ENCODE assay signal across 2 cellular contexts in the genomic region with DNA sequence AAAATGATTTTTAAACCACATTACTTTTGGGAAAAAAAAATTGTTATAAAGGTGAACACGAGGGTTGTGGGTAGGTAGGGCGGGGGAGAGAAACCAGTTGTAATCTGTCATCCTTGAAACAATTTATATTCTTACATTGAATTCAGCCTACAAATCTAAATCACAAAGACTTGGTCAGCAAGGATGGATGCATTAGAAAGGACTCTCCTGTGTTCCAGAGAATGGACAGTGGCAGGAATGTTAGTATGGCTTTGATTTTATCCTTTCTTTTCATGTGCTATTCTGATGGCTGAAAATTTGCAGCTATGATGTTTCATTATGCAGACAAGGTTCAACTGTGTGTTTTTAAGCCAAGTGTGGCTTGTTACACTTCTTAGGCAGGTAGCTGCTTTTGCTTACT.
TF ChIP-seq lines count a peak whose summit lies in the region.

No MANE protein-coding gene starts in this region.

TF ChIP-seq in H1, 55 proteins besides CTCF, POLR2A, EP300 and RAD21:
- TF ChIP-seq CBX8 (IDR thresholded peaks at IDR 0.05; ENCODE audit: borderline replicate concordance, low read depth, low read length): no peak
- TF ChIP-seq TEAD4 (IDR thresholded peaks at IDR 0.05; ENCODE audit: low read depth, low read length): peak; percentile 84; the same call in 1 of the 2 replicates
- no peak for TF ChIP-seq GABPA (IDR thresholded peaks at IDR 0.05; ENCODE audit: borderline replicate concordance, insufficient read depth, low read length)
- TF ChIP-seq CTBP2 (IDR thresholded peaks at IDR 0.05; ENCODE audit: borderline replicate concordance, insufficient read depth, insufficient read length, low read length): no peak
- no peak for TF ChIP-seq JUN (IDR thresholded peaks at IDR 0.05; ENCODE audit: low read depth, low read length)
- TF ChIP-seq TAF7 (optimal IDR thresholded peaks at IDR 0.05; ENCODE audit: borderline replicate concordance, low read depth, low read length): no peak
- TF ChIP-seq BCL11A (IDR thresholded peaks at IDR 0.05; ENCODE audit: low read depth in 2 of 2, low read length in 2 of 2): no peak
- TF ChIP-seq POU5F1 (IDR thresholded peaks at IDR 0.05; ENCODE audit: low read depth, low read length): peak; percentile 55; the same call in 1 of the 2 replicates
- no peak for TF ChIP-seq CHD2 (IDR thresholded peaks at IDR 0.05; ENCODE audit: low read length)
- TF ChIP-seq RFX5 (IDR thresholded peaks at IDR 0.05; ENCODE audit: borderline replicate concordance, low read depth, low read length): no peak
- no peak for TF ChIP-seq ASH2L (IDR thresholded peaks at IDR 0.05; ENCODE audit: low read length)
- no peak for TF ChIP-seq EGR1 (IDR thresholded peaks at IDR 0.05; ENCODE audit: borderline replicate concordance, low read depth, low read length)
- no peak for TF ChIP-seq KDM5A (IDR thresholded peaks at IDR 0.05; ENCODE audit: low read length)
- TF ChIP-seq, protein P1, sequence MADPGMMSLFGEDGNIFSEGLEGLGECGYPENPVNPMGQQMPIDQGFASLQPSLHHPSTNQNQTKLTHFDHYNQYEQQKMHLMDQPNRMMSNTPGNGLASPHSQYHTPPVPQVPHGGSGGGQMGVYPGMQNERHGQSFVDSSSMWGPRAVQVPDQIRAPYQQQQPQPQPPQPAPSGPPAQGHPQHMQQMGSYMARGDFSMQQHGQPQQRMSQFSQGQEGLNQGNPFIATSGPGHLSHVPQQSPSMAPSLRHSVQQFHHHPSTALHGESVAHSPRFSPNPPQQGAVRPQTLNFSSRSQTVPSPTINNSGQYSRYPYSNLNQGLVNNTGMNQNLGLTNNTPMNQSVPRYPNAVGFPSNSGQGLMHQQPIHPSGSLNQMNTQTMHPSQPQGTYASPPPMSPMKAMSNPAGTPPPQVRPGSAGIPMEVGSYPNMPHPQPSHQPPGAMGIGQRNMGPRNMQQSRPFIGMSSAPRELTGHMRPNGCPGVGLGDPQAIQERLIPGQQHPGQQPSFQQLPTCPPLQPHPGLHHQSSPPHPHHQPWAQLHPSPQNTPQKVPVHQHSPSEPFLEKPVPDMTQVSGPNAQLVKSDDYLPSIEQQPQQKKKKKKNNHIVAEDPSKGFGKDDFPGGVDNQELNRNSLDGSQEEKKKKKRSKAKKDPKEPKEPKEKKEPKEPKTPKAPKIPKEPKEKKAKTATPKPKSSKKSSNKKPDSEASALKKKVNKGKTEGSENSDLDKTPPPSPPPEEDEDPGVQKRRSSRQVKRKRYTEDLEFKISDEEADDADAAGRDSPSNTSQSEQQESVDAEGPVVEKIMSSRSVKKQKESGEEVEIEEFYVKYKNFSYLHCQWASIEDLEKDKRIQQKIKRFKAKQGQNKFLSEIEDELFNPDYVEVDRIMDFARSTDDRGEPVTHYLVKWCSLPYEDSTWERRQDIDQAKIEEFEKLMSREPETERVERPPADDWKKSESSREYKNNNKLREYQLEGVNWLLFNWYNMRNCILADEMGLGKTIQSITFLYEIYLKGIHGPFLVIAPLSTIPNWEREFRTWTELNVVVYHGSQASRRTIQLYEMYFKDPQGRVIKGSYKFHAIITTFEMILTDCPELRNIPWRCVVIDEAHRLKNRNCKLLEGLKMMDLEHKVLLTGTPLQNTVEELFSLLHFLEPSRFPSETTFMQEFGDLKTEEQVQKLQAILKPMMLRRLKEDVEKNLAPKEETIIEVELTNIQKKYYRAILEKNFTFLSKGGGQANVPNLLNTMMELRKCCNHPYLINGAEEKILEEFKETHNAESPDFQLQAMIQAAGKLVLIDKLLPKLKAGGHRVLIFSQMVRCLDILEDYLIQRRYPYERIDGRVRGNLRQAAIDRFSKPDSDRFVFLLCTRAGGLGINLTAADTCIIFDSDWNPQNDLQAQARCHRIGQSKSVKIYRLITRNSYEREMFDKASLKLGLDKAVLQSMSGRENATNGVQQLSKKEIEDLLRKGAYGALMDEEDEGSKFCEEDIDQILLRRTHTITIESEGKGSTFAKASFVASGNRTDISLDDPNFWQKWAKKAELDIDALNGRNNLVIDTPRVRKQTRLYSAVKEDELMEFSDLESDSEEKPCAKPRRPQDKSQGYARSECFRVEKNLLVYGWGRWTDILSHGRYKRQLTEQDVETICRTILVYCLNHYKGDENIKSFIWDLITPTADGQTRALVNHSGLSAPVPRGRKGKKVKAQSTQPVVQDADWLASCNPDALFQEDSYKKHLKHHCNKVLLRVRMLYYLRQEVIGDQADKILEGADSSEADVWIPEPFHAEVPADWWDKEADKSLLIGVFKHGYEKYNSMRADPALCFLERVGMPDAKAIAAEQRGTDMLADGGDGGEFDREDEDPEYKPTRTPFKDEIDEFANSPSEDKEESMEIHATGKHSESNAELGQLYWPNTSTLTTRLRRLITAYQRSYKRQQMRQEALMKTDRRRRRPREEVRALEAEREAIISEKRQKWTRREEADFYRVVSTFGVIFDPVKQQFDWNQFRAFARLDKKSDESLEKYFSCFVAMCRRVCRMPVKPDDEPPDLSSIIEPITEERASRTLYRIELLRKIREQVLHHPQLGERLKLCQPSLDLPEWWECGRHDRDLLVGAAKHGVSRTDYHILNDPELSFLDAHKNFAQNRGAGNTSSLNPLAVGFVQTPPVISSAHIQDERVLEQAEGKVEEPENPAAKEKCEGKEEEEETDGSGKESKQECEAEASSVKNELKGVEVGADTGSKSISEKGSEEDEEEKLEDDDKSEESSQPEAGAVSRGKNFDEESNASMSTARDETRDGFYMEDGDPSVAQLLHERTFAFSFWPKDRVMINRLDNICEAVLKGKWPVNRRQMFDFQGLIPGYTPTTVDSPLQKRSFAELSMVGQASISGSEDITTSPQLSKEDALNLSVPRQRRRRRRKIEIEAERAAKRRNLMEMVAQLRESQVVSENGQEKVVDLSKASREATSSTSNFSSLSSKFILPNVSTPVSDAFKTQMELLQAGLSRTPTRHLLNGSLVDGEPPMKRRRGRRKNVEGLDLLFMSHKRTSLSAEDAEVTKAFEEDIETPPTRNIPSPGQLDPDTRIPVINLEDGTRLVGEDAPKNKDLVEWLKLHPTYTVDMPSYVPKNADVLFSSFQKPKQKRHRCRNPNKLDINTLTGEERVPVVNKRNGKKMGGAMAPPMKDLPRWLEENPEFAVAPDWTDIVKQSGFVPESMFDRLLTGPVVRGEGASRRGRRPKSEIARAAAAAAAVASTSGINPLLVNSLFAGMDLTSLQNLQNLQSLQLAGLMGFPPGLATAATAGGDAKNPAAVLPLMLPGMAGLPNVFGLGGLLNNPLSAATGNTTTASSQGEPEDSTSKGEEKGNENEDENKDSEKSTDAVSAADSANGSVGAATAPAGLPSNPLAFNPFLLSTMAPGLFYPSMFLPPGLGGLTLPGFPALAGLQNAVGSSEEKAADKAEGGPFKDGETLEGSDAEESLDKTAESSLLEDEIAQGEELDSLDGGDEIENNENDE (IDR thresholded peaks at IDR 0.05; ENCODE audit: insufficient replicate concordance, low read length): no peak

TF ChIP-seq in HepG2, 621 proteins besides CTCF, POLR2A, EP300 and RAD21:
- TF ChIP-seq KMT2A (CRISPR knock-in tag; IDR thresholded peaks at IDR 0.05) (no peak), NR2F2 (IDR thresholded peaks at IDR 0.05; ENCODE audit: borderline replicate concordance, low read depth) (no peak), ZNF615 (CRISPR knock-in tag; IDR thresholded peaks at IDR 0.05; ENCODE audit: borderline replicate concordance) (no peak)
